ENCODE assay signal across 1 cellular context in the genomic region with DNA sequence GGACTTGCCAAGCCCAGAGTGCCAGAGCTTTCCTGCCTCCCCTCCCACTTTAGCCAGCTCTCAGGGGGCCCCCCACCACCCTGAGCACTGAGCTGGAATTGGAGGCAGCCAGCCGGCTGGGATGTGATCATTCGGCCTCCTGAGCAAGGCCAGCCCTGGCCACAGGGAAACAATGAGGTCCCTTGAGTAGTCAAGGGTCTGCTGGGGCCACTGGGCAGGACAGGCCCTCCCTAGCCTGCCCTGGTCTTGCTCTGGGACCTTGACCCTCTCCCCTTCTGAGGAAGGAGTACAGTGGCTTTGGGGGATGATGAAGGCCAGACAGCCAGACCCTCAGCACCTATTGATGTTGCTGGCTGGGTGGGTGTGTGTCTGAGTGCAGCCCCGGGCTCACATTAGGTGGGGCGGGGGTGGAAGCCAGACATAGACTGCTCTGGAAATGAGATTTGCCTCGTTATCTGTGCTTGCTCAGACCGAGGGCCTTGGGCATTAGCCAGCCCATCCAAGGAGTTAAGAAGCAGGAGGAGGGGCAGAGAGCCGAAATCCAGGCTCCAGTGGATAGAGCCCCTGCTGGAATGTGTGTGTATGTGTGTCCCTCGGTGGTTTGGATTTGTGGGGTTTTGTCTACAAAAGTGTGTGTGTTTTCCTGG.
TF ChIP-seq lines count a peak whose summit lies in the region.

No MANE protein-coding gene starts in this region.

TF ChIP-seq in H1, 55 proteins besides CTCF, POLR2A, EP300 and RAD21:
- TF ChIP-seq HDAC6 (IDR thresholded peaks at IDR 0.05; ENCODE audit: low read depth, low read length) (no peak), SP4 (IDR thresholded peaks at IDR 0.05; ENCODE audit: low read length) (no peak)
